Comparison of ENCODE assay signal across 15 cellular contexts in genomic region chr1:206951318-206952105, GRCh38. TPM values are rescaled to one million over a fixed set of nuclear protein-coding genes. Genes with fewer than 3 reads are reported as not detected.
DNase-seq lines count a peak whose midpoint lies in the region; FAIRE-seq and TF ChIP-seq lines count a peak whose summit lies in the region.
"Had no signal": no experiment of that assay in that cellular context is flagged by ENCODE, and none has a peak within 500 bp of the region (broad histone marks: within the 10 kb centered on the region; RNA-seq: fewer than 3 reads in every experiment).

No MANE protein-coding gene starts in this region.

- intact Hi-C loops in kidney (cut with DNase I): no loop called here
- intact Hi-C loops in activated naive CD4-positive, alpha-beta T cell treated with anti-CD3 and anti-CD28 coated beads for 36 hours (cut with micrococcal nuclease): no loop called here

- CTCF ChIA-PET in activated naive CD4-positive, alpha-beta T cell treated with anti-CD3 and anti-CD28 coated beads for 36 hours (lab: Charles Lee): interaction anchor here (0.9 to 2.1 kb wide), 4 partner anchors 15 to 86 kb away, joined by 3 to 12 read pairs (median 4); partner anchors contain the start of gene IL20

- FAIRE-seq in kidney (lab: Jason Lieb, UNC): no peak

- peaks cover 13% of the 10 kb centered on the region for H3K4me1 Mint-ChIP-seq in activated naive CD4-positive, alpha-beta T cell treated with anti-CD3 and anti-CD28 coated beads for 36 hours (ENCODE audit: low read depth)

- peak overlapping the region; percentile 84 to 86 for H3K27ac ChIP-seq in kidney (ENCODE audit: low read depth in 2 of 2, low read length in 2 of 2)
- H3K27ac ChIP-seq: left ventricle myocardium inferior had no signal

- no peaks in the 10 kb centered on the region for H3K27me3 Mint-ChIP-seq in activated naive CD4-positive, alpha-beta T cell treated with anti-CD3 and anti-CD28 coated beads for 36 hours (ENCODE audit: low read depth)

- H3K4me3 ChIP-seq in kidney (ENCODE audit: low read length in 2 of 2): peak overlapping the region in 1 of 2 donors; percentile 14
- H3K4me3 ChIP-seq: left ventricle myocardium inferior, tibial nerve had no signal

- no peak overlapping the region for H3K27ac Mint-ChIP-seq in activated naive CD4-positive, alpha-beta T cell treated with anti-CD3 and anti-CD28 coated beads for 36 hours
- H3K27ac Mint-ChIP-seq: activated CD4-positive, alpha-beta T cell treated with anti-CD3 and anti-CD28 coated beads, Interleukin-2, amount 10 ng/mL, durations not matched to agents 7 days and 5 days had no signal

- peaks cover 40 to 53% of the 10 kb centered on the region in 2 donors for H3K4me1 ChIP-seq in kidney (ENCODE audit: control insufficient read depth in 1 of 2, insufficient read depth in 1 of 2, low read depth in 1 of 2, low read length in 2 of 2)
- H3K4me1 ChIP-seq: left ventricle myocardium inferior had no signal

- peak overlapping the region in 1 of 2 donors; percentile 38 for H3K9ac ChIP-seq in kidney (ENCODE audit: low read length in 2 of 2)

- H3K36me3 Mint-ChIP-seq in activated naive CD4-positive, alpha-beta T cell treated with anti-CD3 and anti-CD28 coated beads for 36 hours (ENCODE audit: low read depth): no peaks in the 10 kb centered on the region

- peaks cover 1% of the 10 kb centered on the region for H3K9me3 Mint-ChIP-seq in activated naive CD4-positive, alpha-beta T cell treated with anti-CD3 and anti-CD28 coated beads for 36 hours

- no peak for TF ChIP-seq CTCF in kidney (IDR thresholded peaks at IDR 0.05; ENCODE audit: borderline replicate concordance, extremely low read depth, insufficient read depth)

- no peaks in the 10 kb centered on the region for H3K36me3 ChIP-seq in kidney (ENCODE audit: control insufficient read depth in 1 of 2, insufficient read depth in 2 of 2, low read length in 2 of 2)
- H3K36me3 ChIP-seq: left ventricle myocardium inferior, tibial nerve had no signal

- DNase-seq in SIG-M5 treated with dmso at 0.1 percent for 504 hours (lab: John Stamatoyannopoulos, UW; ENCODE audit: unreplicated experiment): peak; percentile 20
- no peak for DNase-seq in SIG-M5 (lab: John Stamatoyannopoulos, UW)
- DNase-seq in HK-2 (ENCODE audit: unreplicated experiment): peak; percentile 72
- no peak for DNase-seq in kidney
- DNase-seq in activated naive CD4-positive, alpha-beta T cell treated with anti-CD3 and anti-CD28 coated beads for 36 hours: no peak
- DNase-seq in activated CD8-positive, alpha-beta memory T cell treated with anti-CD3 and anti-CD28 coated beads, Interleukin-2, amount 50 U/mL, for 48 hours: no peak
- DNase-seq in dedifferentiated amniotic fluid mesenchymal stem cell (ENCODE audit: extremely low spot score): no peak
- DNase-seq in GM19240 (ENCODE audit: insufficient read length, low spot score): no peak
- DNase-seq: activated CD4-positive, alpha-beta T cell treated with anti-CD3 and anti-CD28 coated beads, Interleukin-2, amount 10 ng/mL, durations not matched to agents 7 days and 5 days; aorta; DMS79 treated with DMSO at 0.1 percent for 48 hours; left ventricle myocardium inferior; NCI-H2171 treated with DMSO at 0.1 percent for 48 hours; T-helper 2 cell had no signal

- no peak overlapping the region for H3K4me3 Mint-ChIP-seq in activated naive CD4-positive, alpha-beta T cell treated with anti-CD3 and anti-CD28 coated beads for 36 hours
- H3K4me3 Mint-ChIP-seq: activated CD4-positive, alpha-beta T cell treated with anti-CD3 and anti-CD28 coated beads, Interleukin-2, amount 10 ng/mL, durations not matched to agents 7 days and 5 days had no signal

- peaks cover 0 to 5% of the 10 kb centered on the region in 2 donors for H3K9me3 ChIP-seq in kidney (ENCODE audit: control insufficient read depth in 1 of 2, low read length in 2 of 2)
- H3K9me3 ChIP-seq: tibial nerve had no signal

RNA-seq across cellular contexts. Expression of gene PIGR, which starts 5.2 kb away (rescaled TPM):
- 841 TPM for total RNA-seq in kidney
- polyA plus RNA-seq in kidney (ENCODE audit: insufficient read depth, low read depth, low replicate concordance): 187 TPM
- total RNA-seq in activated naive CD4-positive, alpha-beta T cell treated with anti-CD3 and anti-CD28 coated beads for 36 hours: under 1 TPM in 1 of 2 experiments, not detected in 1; 0.10 TPM
- total RNA-seq: activated CD4-positive, alpha-beta T cell treated with anti-CD3 and anti-CD28 coated beads, Interleukin-2, amount 10 ng/mL, durations not matched to agents 7 days and 5 days had no signal

RNA-seq across cellular contexts. Expression of gene FCAMR, which starts 18.7 kb away (rescaled TPM):
- 1.8 TPM for total RNA-seq in kidney
- polyA plus RNA-seq in kidney (ENCODE audit: insufficient read depth, low read depth, low replicate concordance): 34.6 TPM
- not detected for total RNA-seq in activated naive CD4-positive, alpha-beta T cell treated with anti-CD3 and anti-CD28 coated beads for 36 hours
- total RNA-seq: activated CD4-positive, alpha-beta T cell treated with anti-CD3 and anti-CD28 coated beads, Interleukin-2, amount 10 ng/mL, durations not matched to agents 7 days and 5 days; aorta; left ventricle myocardium inferior; tibial nerve had no signal
- polyA plus RNA-seq: aorta had no signal

RNA-seq across cellular contexts. Expression of gene FCMR, which starts 29.8 kb away (rescaled TPM):
- 16.7 TPM for total RNA-seq in kidney
- polyA plus RNA-seq in kidney (ENCODE audit: insufficient read depth, low read depth, low replicate concordance): 1.3 TPM
- total RNA-seq in activated naive CD4-positive, alpha-beta T cell treated with anti-CD3 and anti-CD28 coated beads for 36 hours: 10 to 100 TPM; 49.6 to 52.1 TPM

RNA-seq across cellular contexts. Expression of gene IL24, which starts 54.3 kb away (rescaled TPM):
- total RNA-seq in kidney: not detected
- not detected for polyA plus RNA-seq in kidney (ENCODE audit: insufficient read depth, low read depth, low replicate concordance)
- 10 to 100 TPM; 44.0 to 46.7 TPM for total RNA-seq in activated naive CD4-positive, alpha-beta T cell treated with anti-CD3 and anti-CD28 coated beads for 36 hours
- total RNA-seq: activated CD4-positive, alpha-beta T cell treated with anti-CD3 and anti-CD28 coated beads, Interleukin-2, amount 10 ng/mL, durations not matched to agents 7 days and 5 days; aorta; left ventricle myocardium inferior; tibial nerve had no signal
- polyA plus RNA-seq: aorta had no signal

Comparison
In these comparisons a context has a peak if more than half of its experiments do, and no peak if none do; other contexts are left out.
1. DNase-seq: peak in SIG-M5 treated with dmso at 0.1 percent for 504 hours (single experiment) and HK-2 (single experiment); none in SIG-M5 (single experiment), kidney (single experiment), activated naive CD4-positive, alpha-beta T cell treated with anti-CD3 and anti-CD28 coated beads for 36 hours (single experiment), activated CD8-positive, alpha-beta memory T cell treated with anti-CD3 and anti-CD28 coated beads, Interleukin-2, amount 50 U/mL, for 48 hours (single experiment), dedifferentiated amniotic fluid mesenchymal stem cell (single experiment) and GM19240 (single experiment).
2. RNA of gene PIGR, which starts 5.2 kb away (total RNA-seq): 841 TPM in kidney (single experiment); 0.10 TPM in activated naive CD4-positive, alpha-beta T cell treated with anti-CD3 and anti-CD28 coated beads for 36 hours; every median in the first group is over 100 times any median in the second.